ENCODE assay signal across 13 cellular contexts in genomic region chr2:236657801-236658200, GRCh38.
"Had no signal": no experiment of that assay in that cellular context is flagged by ENCODE, and none has a peak within 500 bp of the region (broad histone marks: within the 10 kb centered on the region; RNA-seq: fewer than 3 reads in every experiment).

No MANE protein-coding gene starts in this region.

- H3K36me3 ChIP-seq: right lobe of liver had no signal

- H3K4me1 ChIP-seq: right lobe of liver had no signal

- H3K27me3 ChIP-seq: foreskin keratinocyte, right lobe of liver had no signal

- H3K9me3 ChIP-seq: psoas muscle, right lobe of liver had no signal

- H3K4me3 ChIP-seq: psoas muscle, right lobe of liver had no signal

- H3K27ac ChIP-seq: foreskin keratinocyte, psoas muscle, right lobe of liver had no signal

- DNase-seq: activated CD4-positive, alpha-beta T cell treated with anti-CD3 and anti-CD28 coated beads, Interleukin-2, amount 50 U/mL, for 1 hour; activated naive CD4-positive, alpha-beta T cell treated with anti-CD3 and anti-CD28 coated beads, Interleukin-2, amount 10 ng/mL, durations not matched to agents 7 days and 5 days; activated T-cell treated with anti-CD3 and anti-CD28 coated beads, Interleukin-2, amount 50 U/mL, for 24 hours; effector memory CD4-positive, alpha-beta T cell; foreskin keratinocyte; glutamatergic neuron; hypothalamus; kidney glomerular epithelial cell; psoas muscle; right lobe of liver; stimulated activated naive CD8-positive, alpha-beta T cell treated with anti-CD3 and anti-CD28 coated beads, Interleukin-15, Interleukin-2, amounts not matched to agents 100 U/mL and 50 U/mL, for 24 hours; T-cell; T1000 had no signal
